26 cellular contexts compared by ENCODE assay signal in genomic region chr16:26715969-26716368, GRCh38.
"Had no signal": no experiment of that assay in that cellular context is flagged by ENCODE, and none has a peak within 500 bp of the region (broad histone marks: within the 10 kb centered on the region; RNA-seq: fewer than 3 reads in every experiment).

No MANE protein-coding gene starts in this region.

- H3K4me3 ChIP-seq: neural progenitor cell, ovary, psoas muscle, skin epidermis, smooth muscle cell, spleen, suprapubic skin, testis, tibial artery, transverse colon, upper lobe of right lung, uterus had no signal

- H3K4me2 ChIP-seq: neural progenitor cell, smooth muscle cell had no signal

- H3K79me2 ChIP-seq: parathyroid adenoma had no signal

- DNase-seq: natural killer cell; occipital lobe; ovary; posterior cingulate gyrus; psoas muscle; right cardiac atrium; spleen; stimulated activated CD4-positive, alpha-beta T cell treated with anti-CD3 and anti-CD28 coated beads, Interleukin-12 subunit alpha, Interleukin-12 subunit beta, amount 100 ng/mL, for 4 hours; stimulated activated CD4-positive, alpha-beta T cell treated with anti-CD3 and anti-CD28 coated beads, Interleukin-1b, Interleukin-23, amount 100 ng/mL, for 48 hours; stimulated activated CD4-positive, alpha-beta T cell treated with anti-CD3 and anti-CD28 coated beads, Interleukin-4, amount 100 ng/mL, for 1 hour; stimulated activated CD4-positive, alpha-beta T cell treated with anti-CD3 and anti-CD28 coated beads, Interleukin-4, amount 100 ng/mL, for 4 hours; stimulated activated CD8-positive, alpha-beta memory T cell treated with anti-CD3 and anti-CD28 coated beads, Interleukin-4, amount 100 ng/mL, for 48 hours; stimulated activated naive CD4-positive, alpha-beta T cell; stimulated activated naive CD8-positive, alpha-beta T cell treated with anti-CD3 and anti-CD28 coated beads, Interleukin-15, amount 100 ng/mL, for 72 hours; stimulated activated naive CD8-positive, alpha-beta T cell treated with anti-CD3 and anti-CD28 coated beads, Interleukin-15, Interleukin-2, amounts not matched to agents 100 U/mL and 50 U/mL, for 24 hours; substantia nigra; testis; tibial artery; transverse colon; upper lobe of right lung; uterus had no signal

- H3K9me3 ChIP-seq: ovary, psoas muscle, spleen, suprapubic skin, testis, tibial artery, transverse colon, upper lobe of right lung, uterus had no signal

- H3K27me3 ChIP-seq: neural progenitor cell, ovary, suprapubic skin, testis, tibial artery, transverse colon, upper lobe of right lung, uterus had no signal

- H3K36me3 ChIP-seq: neural progenitor cell, ovary, spleen, suprapubic skin, tibial artery, transverse colon, upper lobe of right lung, uterus had no signal

- H3K9ac ChIP-seq: neural progenitor cell, parathyroid adenoma had no signal

- H3K27ac ChIP-seq: neural progenitor cell, ovary, parathyroid adenoma, psoas muscle, skin epidermis, spleen, suprapubic skin, testis, tibial artery, transverse colon, upper lobe of right lung, uterus had no signal

- H3K4me1 ChIP-seq: parathyroid adenoma, psoas muscle, spleen, suprapubic skin, testis, tibial artery, transverse colon, upper lobe of right lung, uterus had no signal

- H2AFZ ChIP-seq: neural progenitor cell, parathyroid adenoma had no signal
